In genomic region chr12:46303039-46303666, GRCh38 we compare ENCODE assay signal across 8 cellular contexts. TPM values are rescaled to one million over a fixed set of nuclear protein-coding genes. Genes with fewer than 3 reads are reported as not detected.
A peak's percentile ranks its signal among the peaks of the same experiment; 100 is the strongest.
DNase-seq lines count a peak whose midpoint lies in the region; ATAC-seq, FAIRE-seq and TF ChIP-seq lines count a peak whose summit lies in the region.

No MANE protein-coding gene starts in this region.

- TF ChIP-seq CTCF in BE2C (IDR thresholded peaks at IDR 0.05; ENCODE audit: low read depth, low read length), result peak; percentile 91

- no peak overlapping the region for H3K27ac ChIP-seq in small intestine (ENCODE audit: low read depth in 1 of 2, low read length in 1 of 2)

- no peak for FAIRE-seq in small intestine (lab: Jason Lieb, UNC)

- no peaks in the 10 kb centered on the region for H3K36me3 ChIP-seq in BE2C
- H3K36me3 ChIP-seq in small intestine (ENCODE audit: control insufficient read depth in 2 of 2, insufficient read depth in 2 of 2, low read length in 2 of 2), result no peaks in the 10 kb centered on the region

- H3K4me1 ChIP-seq in BE2C (no peaks in the 10 kb centered on the region), small intestine (ENCODE audit: control insufficient read depth in 2 of 2, insufficient read depth in 1 of 2, low read depth in 1 of 2, low read length in 1 of 2) (no peaks in the 10 kb centered on the region)

- H3K27me3 ChIP-seq in BE2C, result no peaks in the 10 kb centered on the region; the same call in 1 of the 2 replicates
- H3K27me3 ChIP-seq in small intestine (ENCODE audit: control insufficient read depth in 2 of 2, insufficient read depth in 2 of 2, low read length in 2 of 2), result no peaks in the 10 kb centered on the region

- peak; percentile 60 for DNase-seq in BE2C
- DNase-seq in NCI-H446 treated with DMSO at 0.1 percent for 48 hours (lab: John Stamatoyannopoulos, UW), result peak; percentile 36
- DNase-seq in activated effector memory CD4-positive, alpha-beta T cell treated with anti-CD3 and anti-CD28 coated beads, Interleukin-2, amount 50 U/mL, for 16 hours, result peak; percentile 78
- DNase-seq in head of caudate nucleus, result peak in 25 of 42 donors; percentile 14 to 77 (median 33)
- DNase-seq in small intestine, result peak; percentile 60
- DNase-seq in ureter (ENCODE audit: low spot score), result no peak
- no peak for DNase-seq in cerebellar nuclear complex (lab: John Stamatoyannopoulos, UW)

- 80 to 94% (median 85%) methylated on average over 5 of the region's 5 CpGs for WGBS in small intestine, 3 donors

- no peaks in the 10 kb centered on the region for H3K9me3 ChIP-seq in BE2C
- H3K9me3 ChIP-seq in small intestine (ENCODE audit: control insufficient read depth, low read depth), result no peaks in the 10 kb centered on the region

- H3K4me3 ChIP-seq in BE2C (ENCODE audit: low read depth, low read length) (no peak overlapping the region), small intestine (ENCODE audit: low read depth in 1 of 2, low read length in 2 of 2) (no peak overlapping the region)

- peak; percentile 53 for ATAC-seq in GM18870 (IDR thresholded peaks at IDR 0.05; ENCODE audit: unreplicated experiment)

- intact Hi-C loops in head of caudate nucleus (cut with DNase I), result no loop called here

RNA-seq across cellular contexts. Expression of gene SLC38A1, which starts 34.3 kb away (rescaled TPM):
- polyA plus RNA-seq in BE2C (2012; ENCODE audit: insufficient read depth, insufficient read length, low read depth), result 103 TPM
- polyA plus RNA-seq in small intestine, result 10 to 100 TPM in 1 of 3 donors, 1 to 10 TPM in 2; 3.6 to 38.1 (median 5.1) TPM
- total RNA-seq in ureter, result 213 TPM

Comparison
In these comparisons a context has a peak if more than half of its experiments do, and no peak if none do; other contexts are left out.
1. DNase-seq: peak in BE2C (single experiment), NCI-H446 treated with DMSO at 0.1 percent for 48 hours (single experiment), activated effector memory CD4-positive, alpha-beta T cell treated with anti-CD3 and anti-CD28 coated beads, Interleukin-2, amount 50 U/mL, for 16 hours (single experiment), head of caudate nucleus (25 of 42) and small intestine (single experiment); none in ureter (single experiment) and cerebellar nuclear complex (0 of 2).